In the genomic region with DNA sequence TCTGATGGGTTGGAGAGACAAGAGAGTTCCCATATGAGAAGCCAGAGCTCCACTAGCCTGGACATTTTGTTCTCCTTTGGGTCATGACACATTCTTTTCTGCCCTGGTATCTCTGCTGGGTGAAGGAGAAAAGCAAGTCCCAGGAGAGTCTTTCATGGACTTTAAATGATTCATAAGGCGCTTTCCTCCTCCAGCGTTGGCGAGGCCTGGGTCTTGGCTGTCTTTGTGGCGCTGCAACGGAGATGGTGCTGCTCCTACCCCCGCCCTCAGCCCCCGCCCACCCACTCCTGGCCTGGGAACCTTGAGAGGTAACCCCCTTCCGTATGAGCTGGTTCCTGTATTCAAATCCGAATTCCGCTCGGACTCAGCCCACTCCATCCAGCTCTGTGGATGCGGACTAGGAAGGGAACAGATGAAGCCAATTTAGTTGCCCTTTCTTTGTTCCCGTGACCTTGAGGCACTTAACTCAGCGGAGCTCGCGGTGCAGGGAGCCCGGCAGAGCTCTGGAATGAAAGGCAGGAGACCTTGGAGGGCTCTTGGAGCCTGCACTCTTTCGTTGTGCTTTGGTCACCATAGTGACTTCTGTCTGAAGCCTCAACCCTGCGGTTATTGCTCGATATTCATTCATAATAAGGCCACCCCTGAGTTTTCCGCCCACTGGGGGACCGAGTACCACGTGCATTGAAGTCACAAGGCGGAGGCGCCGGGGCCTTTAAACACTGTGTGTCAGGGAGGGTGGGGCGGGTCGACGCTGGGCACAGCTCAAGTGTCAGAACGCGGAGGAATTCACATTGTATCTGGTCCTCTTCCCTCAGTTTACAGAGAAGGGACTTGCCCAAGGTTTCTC, we compare ENCODE assay signal across 11 cellular contexts. TPM values are rescaled to one million over a fixed set of nuclear protein-coding genes. Genes with fewer than 3 reads are reported as not detected.
DNase-seq lines count a peak whose midpoint lies in the region; ATAC-seq and TF ChIP-seq lines count a peak whose summit lies in the region.
"Had no signal": no experiment of that assay in that cellular context is flagged by ENCODE, and none has a peak within 500 bp of the region (broad histone marks: within the 10 kb centered on the region; RNA-seq: fewer than 3 reads in every experiment).

No MANE protein-coding gene starts in this region.

- intact Hi-C loops in prostate gland (cut with DNase I), result no loop called here

- no peak overlapping the region for H3K4ac ChIP-seq in neuronal stem cell (ENCODE audit: low read length)

- no peak overlapping the region for H3K4me3 ChIP-seq in cardiac muscle cell
- peak overlapping the region; percentile 28 to 42 for H3K4me3 ChIP-seq in neuronal stem cell (ENCODE audit: low read length in 2 of 2)
- no peak overlapping the region for H3K4me3 ChIP-seq in prostate gland
- H3K4me3 ChIP-seq: BLaER1 treated with 17β-estradiol and CSF1 and Interleukin-3, amounts not matched to agents 10 nM and 100 nM had no signal

- no peaks in the 10 kb centered on the region for H3K36me3 ChIP-seq in cardiac muscle cell
- H3K36me3 ChIP-seq in neuronal stem cell (replicated peaks in 1 of 2; ENCODE audit: control insufficient read depth in 2 of 2, insufficient read depth in 2 of 2, low read length in 2 of 2), result no peaks in the 10 kb centered on the region
- H3K36me3 ChIP-seq in prostate gland, result no peaks in the 10 kb centered on the region
- H3K36me3 ChIP-seq: BLaER1 treated with 17β-estradiol and CSF1 and Interleukin-3, amounts not matched to agents 10 nM and 100 nM had no signal

- H3K4me3 Mint-ChIP-seq in WTC11, result peak overlapping the region; percentile 53
- H3K4me3 Mint-ChIP-seq: stimulated activated memory B cell treated with anti-CD40 and anti-IgM and Interleukin-4, amounts not matched to agents 10 μg/mL and 1 μg/mL and 100 μg/mL, for 72 hours had no signal

- peak overlapping the region; percentile 96 for H3K27ac Mint-ChIP-seq in WTC11
- H3K27ac Mint-ChIP-seq: stimulated activated memory B cell treated with anti-CD40 and anti-IgM and Interleukin-4, amounts not matched to agents 10 μg/mL and 1 μg/mL and 100 μg/mL, for 72 hours had no signal

- no peak for TF ChIP-seq POLR2A in prostate gland (IDR thresholded peaks at IDR 0.05)

- no peak overlapping the region for H2BK12ac ChIP-seq in neuronal stem cell (ENCODE audit: low read length)

- H4K8ac ChIP-seq in neuronal stem cell (ENCODE audit: low read depth, low read length), result no peak overlapping the region

- peaks cover 5% of the 10 kb centered on the region for H3K4me1 ChIP-seq in cardiac muscle cell (ENCODE audit: low read depth)
- peaks cover 3 to 5% of the 10 kb centered on the region in 2 donors for H3K4me1 ChIP-seq in neuronal stem cell (ENCODE audit: control insufficient read depth in 2 of 2, insufficient read depth in 1 of 2, low read depth in 1 of 2, low read length in 2 of 2)
- H3K4me1 ChIP-seq in prostate gland (replicated peaks), result no peaks in the 10 kb centered on the region

- H3K4me2 ChIP-seq in neuronal stem cell (ENCODE audit: insufficient read depth, low read length, poor library complexity, severe bottlenecking), result peak overlapping the region; percentile 21
- H3K4me2 ChIP-seq: BLaER1 treated with 17β-estradiol and CSF1 and Interleukin-3, amounts not matched to agents 10 nM and 100 nM had no signal

- WGBS in neuronal stem cell (ENCODE audit: extremely low coverage in 2 of 2, insufficient read length in 2 of 2, insufficient replicate concordance in 1 of 2), 2 donors, result no CpG with 5 or more reads among the region's 31 CpGs
- WGBS in prostate gland, result 46% methylated on average over 31 of the region's 31 CpGs

- peak overlapping the region; percentile 82 for H2AFZ ChIP-seq in neuronal stem cell (ENCODE audit: low read length)

- H2BK15ac ChIP-seq in neuronal stem cell (ENCODE audit: low read length), result no peak overlapping the region

- H2AK5ac ChIP-seq in neuronal stem cell (ENCODE audit: low read depth, low read length), result no peak overlapping the region

- no peaks in the 10 kb centered on the region for H3K36me3 Mint-ChIP-seq in WTC11
- H3K36me3 Mint-ChIP-seq: stimulated activated memory B cell treated with anti-CD40 and anti-IgM and Interleukin-4, amounts not matched to agents 10 μg/mL and 1 μg/mL and 100 μg/mL, for 72 hours had no signal

- POLR2A ChIA-PET in WTC11 (lab: Charles Lee), result interaction anchor here (0.6 to 2.4 kb wide), 6 partner anchors 14 to 154 kb away, joined by 4 to 16 read pairs (median 7); partner anchors contain the start of gene PWWP2A

- no peaks in the 10 kb centered on the region for H3K27me3 Mint-ChIP-seq in WTC11 (ENCODE audit: low read depth)

- ATAC-seq in WTC11, result peak; percentile 80
- ATAC-seq in HG02642 (IDR thresholded peaks at IDR 0.05; ENCODE audit: poor library complexity, unreplicated experiment), result no peak
- no peak for ATAC-seq in GM18498 (IDR thresholded peaks at IDR 0.05; ENCODE audit: unreplicated experiment)
- ATAC-seq: stimulated activated memory B cell treated with anti-CD40 and anti-IgM and Interleukin-4, amounts not matched to agents 10 μg/mL and 1 μg/mL and 100 μg/mL, for 72 hours had no signal

- no peak overlapping the region for H3K9ac ChIP-seq in neuronal stem cell (ENCODE audit: low read depth, low read length, poor library complexity)
- H3K9ac ChIP-seq: BLaER1 treated with 17β-estradiol and CSF1 and Interleukin-3, amounts not matched to agents 10 nM and 100 nM had no signal

- H3K23ac ChIP-seq in neuronal stem cell (ENCODE audit: low read depth, low read length, poor library complexity), result no peak overlapping the region

- H3K14ac ChIP-seq in neuronal stem cell (ENCODE audit: low read length), result no peak overlapping the region

- H3K27me3 ChIP-seq in cardiac muscle cell (no peaks in the 10 kb centered on the region), neuronal stem cell (ENCODE audit: control insufficient read depth in 3 of 3, insufficient read depth in 3 of 3, low read depth in 1 of 3, low read length in 3 of 3) (no peaks in the 10 kb centered on the region), prostate gland (replicated peaks; ENCODE audit: insufficient read depth) (no peaks in the 10 kb centered on the region)
- H3K27me3 ChIP-seq: BLaER1 treated with 17β-estradiol and CSF1 and Interleukin-3, amounts not matched to agents 10 nM and 100 nM had no signal

- CTCF ChIA-PET in WTC11 (lab: Charles Lee), result interaction anchor here (0.5 to 2.4 kb wide), 17 partner anchors 13 to 891 kb away, joined by 3 to 18 read pairs (median 4); partner anchors contain the start of gene PWWP2A

- H3K18ac ChIP-seq in neuronal stem cell (ENCODE audit: low read length), result peak overlapping the region; percentile 21

- H3K4me1 Mint-ChIP-seq in WTC11, result peaks cover 28% of the 10 kb centered on the region
- H3K4me1 Mint-ChIP-seq: stimulated activated memory B cell treated with anti-CD40 and anti-IgM and Interleukin-4, amounts not matched to agents 10 μg/mL and 1 μg/mL and 100 μg/mL, for 72 hours had no signal

- no peak overlapping the region for H2BK5ac ChIP-seq in neuronal stem cell (ENCODE audit: low read length)

- peak; percentile 73 for DNase-seq in AG20443 (ENCODE audit: low spot score)
- DNase-seq in WTC11 (ENCODE audit: low spot score), result peak; percentile 64
- DNase-seq in cardiac muscle cell (ENCODE audit: low read depth in 1 of 2, low spot score in 1 of 2), result peak; percentile 65 to 77
- DNase-seq in neuronal stem cell (ENCODE audit: low spot score), result peak; percentile 53
- no peak for DNase-seq in ureter (ENCODE audit: low spot score)
- no peak for DNase-seq in prostate gland (ENCODE audit: low spot score)
- DNase-seq: activated naive CD4-positive, alpha-beta T cell had no signal

- H4K91ac ChIP-seq in neuronal stem cell (ENCODE audit: low read depth, low read length, poor library complexity), result no peak overlapping the region

- TF ChIP-seq CTCF in WTC11 (IDR thresholded peaks at IDR 0.05), result no peak
- TF ChIP-seq CTCF in cardiac muscle cell (IDR thresholded peaks at IDR 0.05; ENCODE audit: low read depth, low read length), result no peak
- TF ChIP-seq CTCF in prostate gland (IDR thresholded peaks at IDR 0.05), result no peak

- H3K27ac ChIP-seq in cardiac muscle cell (no peak overlapping the region), neuronal stem cell (replicated peaks; ENCODE audit: low read length) (peak overlapping the region; percentile 37), prostate gland (no peak overlapping the region)
- H3K27ac ChIP-seq: BLaER1 treated with 17β-estradiol and CSF1 and Interleukin-3, amounts not matched to agents 10 nM and 100 nM had no signal

- H3K9me3 ChIP-seq in cardiac muscle cell (ENCODE audit: low read depth) (no peaks in the 10 kb centered on the region), neuronal stem cell (replicated peaks in 1 of 2; ENCODE audit: control insufficient read depth in 2 of 2, insufficient read depth in 1 of 2, low read depth in 1 of 2, low read length in 2 of 2) (no peaks in the 10 kb centered on the region), prostate gland (no peaks in the 10 kb centered on the region)

- no peak overlapping the region for H2BK120ac ChIP-seq in neuronal stem cell (ENCODE audit: low read depth, low read length)

- H3K79me1 ChIP-seq in neuronal stem cell (ENCODE audit: low read depth, low read length), result no peaks in the 10 kb centered on the region

- no peaks in the 10 kb centered on the region for H3K9me3 Mint-ChIP-seq in WTC11
- H3K9me3 Mint-ChIP-seq: stimulated activated memory B cell treated with anti-CD40 and anti-IgM and Interleukin-4, amounts not matched to agents 10 μg/mL and 1 μg/mL and 100 μg/mL, for 72 hours had no signal

TF ChIP-seq in WTC11, 78 proteins besides CTCF, POLR2A, EP300 and RAD21 (continues in another document):
- TF ChIP-seq TP53 (CRISPR knock-in tag; IDR thresholded peaks at IDR 0.05) (no peak), ESRRA (CRISPR knock-in tag; IDR thresholded peaks at IDR 0.05; ENCODE audit: borderline replicate concordance) (peak; percentile 96)
- TF ChIP-seq, protein P1, sequence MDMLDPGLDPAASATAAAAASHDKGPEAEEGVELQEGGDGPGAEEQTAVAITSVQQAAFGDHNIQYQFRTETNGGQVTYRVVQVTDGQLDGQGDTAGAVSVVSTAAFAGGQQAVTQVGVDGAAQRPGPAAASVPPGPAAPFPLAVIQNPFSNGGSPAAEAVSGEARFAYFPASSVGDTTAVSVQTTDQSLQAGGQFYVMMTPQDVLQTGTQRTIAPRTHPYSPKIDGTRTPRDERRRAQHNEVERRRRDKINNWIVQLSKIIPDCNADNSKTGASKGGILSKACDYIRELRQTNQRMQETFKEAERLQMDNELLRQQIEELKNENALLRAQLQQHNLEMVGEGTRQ (CRISPR knock-in tag; IDR thresholded peaks at IDR 0.05), result peak; percentile 40

RNA-seq across cellular contexts. Expression of gene PWWP2A, which starts 14.0 kb away (rescaled TPM):
- total RNA-seq in WTC11 (2021), result 61.1 to 63.8 TPM (median 62.4 TPM) in 3 replicates
- total RNA-seq in cardiac muscle cell, result 23.7 and 32.2 TPM in 2 replicates
- 17.9 and 19.9 TPM in 2 replicates for polyA plus RNA-seq in cardiac muscle cell
- 21.7 TPM for polyA plus RNA-seq in neuronal stem cell (2013, experiment 1 of 2)
- 25.9 TPM for polyA plus RNA-seq in neuronal stem cell (2013, experiment 2 of 2)
- 34.7 TPM for total RNA-seq in ureter
- total RNA-seq in prostate gland, result 10 to 100 TPM; 41.1 to 72.5 TPM

Comparison
In these comparisons a context has a peak if more than half of its experiments do, and no peak if none do; other contexts are left out.
1. DNase-seq: peak in AG20443 (single experiment), WTC11 (single experiment), cardiac muscle cell (2 of 2) and neuronal stem cell (single experiment); none in ureter (single experiment) and prostate gland (single experiment).
2. H3K4me3 ChIP-seq: peak in neuronal stem cell (2 of 2); none in cardiac muscle cell (single experiment) and prostate gland (0 of 2).